ENCODE assay signal across 17 cellular contexts in the genomic region with DNA sequence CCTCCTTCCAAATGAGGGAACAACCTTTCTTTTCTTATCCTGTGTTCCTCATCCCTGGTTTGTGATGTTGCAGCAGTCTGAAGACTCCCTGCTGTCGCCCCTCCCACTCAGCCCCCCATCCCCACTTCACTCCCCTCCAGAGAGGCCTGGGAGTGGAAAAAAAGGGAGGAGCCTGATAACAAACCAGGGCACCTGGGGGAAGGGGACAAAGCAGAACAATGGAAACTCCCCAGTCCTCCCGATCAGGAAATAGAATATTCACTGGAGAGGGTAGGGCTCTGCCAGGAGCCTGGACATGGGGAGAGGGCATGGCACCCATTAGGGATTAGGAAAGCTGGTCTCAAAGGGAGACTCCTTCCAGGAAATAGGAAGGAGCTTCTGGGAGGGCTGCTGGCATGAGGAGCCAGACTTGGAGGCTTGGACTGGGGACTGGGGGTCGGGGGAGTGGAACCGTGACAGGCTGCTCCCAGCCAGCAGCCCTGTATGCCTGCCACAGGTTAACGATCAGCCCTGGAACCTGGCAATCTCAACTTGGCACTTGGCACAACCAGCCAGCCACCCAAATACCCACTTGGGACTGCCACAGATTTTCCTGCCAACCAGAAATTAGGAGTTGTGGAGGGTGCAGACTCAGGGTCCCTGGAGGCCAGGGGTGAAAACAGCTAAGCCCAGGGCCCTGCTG. TPM values are rescaled to one million over a fixed set of nuclear protein-coding genes. Genes with fewer than 3 reads are reported as not detected.
DNase-seq lines count a peak whose midpoint lies in the region; ATAC-seq, FAIRE-seq and TF ChIP-seq lines count a peak whose summit lies in the region.
"Had no signal": no experiment of that assay in that cellular context is flagged by ENCODE, and none has a peak within 500 bp of the region (broad histone marks: within the 10 kb centered on the region; RNA-seq: fewer than 3 reads in every experiment).

No MANE protein-coding gene starts in this region.

- H3K36me3 Mint-ChIP-seq in activated naive CD4-positive, alpha-beta T cell treated with anti-CD3 and anti-CD28 coated beads for 36 hours (ENCODE audit: low read depth): no peaks in the 10 kb centered on the region
- H3K36me3 Mint-ChIP-seq: activated CD4-positive, alpha-beta memory T cell treated with anti-CD3 and anti-CD28 coated beads for 36 hours had no signal

- H4K20me1 ChIP-seq in mammary epithelial cell (ENCODE audit: insufficient read depth, low read length) (no peaks in the 10 kb centered on the region), PC-9 (ENCODE audit: insufficient read depth) (peaks cover 8% of the 10 kb centered on the region; the same call in 1 of the 2 replicates)

- H3K79me2 ChIP-seq in mammary epithelial cell (ENCODE audit: insufficient read depth, low read length): peaks cover 6% of the 10 kb centered on the region
- peaks cover 15% of the 10 kb centered on the region for H3K79me2 ChIP-seq in PC-9 (ENCODE audit: low read depth)

- H3K27ac Mint-ChIP-seq in activated naive CD4-positive, alpha-beta T cell treated with anti-CD3 and anti-CD28 coated beads for 36 hours: no peak overlapping the region
- H3K27ac Mint-ChIP-seq: activated CD4-positive, alpha-beta memory T cell treated with anti-CD3 and anti-CD28 coated beads for 36 hours had no signal

- no peak for TF ChIP-seq EP300 in upper lobe of left lung (IDR thresholded peaks at IDR 0.05)

- intact Hi-C loops in breast epithelium (cut with DNase I; ENCODE audit: low total_unique reads) (no loop called here), mammary epithelial cell (cut with micrococcal nuclease) (no loop called here), PC-9 (cut with micrococcal nuclease; ENCODE audit: unreplicated experiment) (no loop called here), kidney (cut with DNase I) (no loop called here)
- intact Hi-C loops in activated naive CD4-positive, alpha-beta T cell treated with anti-CD3 and anti-CD28 coated beads for 36 hours (cut with micrococcal nuclease): no loop called here

- H3K4me2 ChIP-seq in mammary epithelial cell (ENCODE audit: insufficient read depth, low read depth, low read length) (no peak overlapping the region), PC-9 (no peak overlapping the region)

- no peak overlapping the region for H2AFZ ChIP-seq in mammary epithelial cell (ENCODE audit: low read depth, low read length)
- H2AFZ ChIP-seq in PC-9: no peak overlapping the region

- peaks cover 3% of the 10 kb centered on the region for H3K27me3 Mint-ChIP-seq in activated naive CD4-positive, alpha-beta T cell treated with anti-CD3 and anti-CD28 coated beads for 36 hours (ENCODE audit: low read depth)

- in situ Hi-C loops in mammary epithelial cell (cut with MboI; ENCODE audit: low sequenced_read_pairs in 2 of 2): no loop called here

- POLR2A ChIA-PET in PC-9 (lab: Charles Lee; ENCODE audit: unreplicated experiment): interaction anchor here (0.6 kb wide), 1 partner anchor 366 kb away, joined by 3 read pairs; no protein-coding TSS in a partner anchor

- CTCF ChIA-PET in mammary epithelial cell (lab: Charles Lee; ENCODE audit: low non-redundant PET) (no interaction called here), PC-9 (lab: Charles Lee) (no interaction called here)
- CTCF ChIA-PET in activated naive CD4-positive, alpha-beta T cell treated with anti-CD3 and anti-CD28 coated beads for 36 hours (lab: Charles Lee): interaction anchor here (1.0 to 1.5 kb wide), 2 partner anchors 21 to 194 kb away, joined by 3 to 4 read pairs; no protein-coding TSS in a partner anchor

- H3K4me3 ChIP-seq in breast epithelium (no peak overlapping the region), mammary epithelial cell (replicated peaks in 1 of 3; ENCODE audit: insufficient read depth in 1 of 3, low read depth in 2 of 3, low read length in 3 of 3) (no peak overlapping the region), PC-9 (no peak overlapping the region), kidney (ENCODE audit: low read length in 2 of 2) (no peak overlapping the region), upper lobe of left lung (no peak overlapping the region)

- H3K9me2 ChIP-seq in PC-9 (ENCODE audit: insufficient read depth): no peaks in the 10 kb centered on the region

- ATAC-seq in upper lobe of left lung (ENCODE audit: low FRiP score in 2 of 2): no peak
- ATAC-seq: Panc1 had no signal

- H3K27ac ChIP-seq in breast epithelium (peak overlapping the region; percentile 43 to 66), mammary epithelial cell (ENCODE audit: insufficient read depth, low read depth, low read length) (no peak overlapping the region), PC-9 (peak overlapping the region; percentile 30), kidney (ENCODE audit: low read depth in 2 of 2, low read length in 2 of 2) (peak overlapping the region in 1 of 2 donors; percentile 65), upper lobe of left lung (peak overlapping the region in 3 of 4 donors; percentile 40 to 73 (median 62))

- dilution Hi-C loops in mammary epithelial cell (cut with HindIII; ENCODE audit: low sequenced_read_pairs): no loop called here

- FAIRE-seq in kidney (lab: Jason Lieb, UNC) (no peak), HTR-8/SVneo (lab: Jason Lieb, UNC) (no peak)
- FAIRE-seq: endothelial cell of umbilical vein had no signal

- TF ChIP-seq CTCF in breast epithelium (IDR thresholded peaks at IDR 0.05) (no peak), mammary epithelial cell (conservative IDR thresholded peaks at IDR 0.05 in 1 of 2, IDR thresholded peaks at IDR 0.05 in 1 of 2; ENCODE audit: extremely low read depth in 1 of 2, insufficient read depth in 1 of 2, low read depth in 1 of 2, low read length in 2 of 2) (no peak), PC-9 (conservative IDR thresholded peaks at IDR 0.05) (no peak), kidney (IDR thresholded peaks at IDR 0.05; ENCODE audit: borderline replicate concordance, extremely low read depth, insufficient read depth) (no peak), upper lobe of left lung (IDR thresholded peaks at IDR 0.05) (no peak)

- TF ChIP-seq POLR2A in breast epithelium (IDR thresholded peaks at IDR 0.05) (no peak), upper lobe of left lung (IDR thresholded peaks at IDR 0.05) (no peak)

- DNase-seq in breast epithelium (ENCODE audit: low spot score in 2 of 2): no peak
- no peak for DNase-seq in mammary epithelial cell
- no peak for DNase-seq in PC-9
- peak; percentile 76 for DNase-seq in kidney
- no peak for DNase-seq in upper lobe of left lung
- DNase-seq in activated naive CD4-positive, alpha-beta T cell treated with anti-CD3 and anti-CD28 coated beads for 36 hours: no peak
- DNase-seq in stimulated activated CD4-positive, alpha-beta T cell treated with anti-CD3 and anti-CD28 coated beads, Interleukin-12 subunit alpha, Interleukin-12 subunit beta, amount 100 ng/mL, for 4 hours: no peak
- DNase-seq in HTR-8/SVneo (ENCODE audit: insufficient read length, low spot score): no peak
- DNase-seq: activated CD4-positive, alpha-beta memory T cell treated with anti-CD3 and anti-CD28 coated beads for 36 hours; Caco-2; caudate nucleus; foreskin melanocyte; NCI-H1048; NCI-H524; stimulated activated naive CD4-positive, alpha-beta T cell had no signal

- H3F3A ChIP-seq in PC-9 (ENCODE audit: insufficient read depth, low read depth): peaks cover 24% of the 10 kb centered on the region; the same call in 1 of the 2 replicates

- 67% methylated on average over 4 of the region's 5 CpGs for WGBS in mammary epithelial cell (ENCODE audit: low coverage, missing lambda C conversion rate)
- WGBS in upper lobe of left lung, 2 donors: 37 to 50% methylated on average over 3 to 5 of the region's 5 CpGs

- no peaks in the 10 kb centered on the region for H3K4me1 Mint-ChIP-seq in activated naive CD4-positive, alpha-beta T cell treated with anti-CD3 and anti-CD28 coated beads for 36 hours (ENCODE audit: low read depth)

- H3K9me3 ChIP-seq in breast epithelium: no peaks in the 10 kb centered on the region
- no peaks in the 10 kb centered on the region for H3K9me3 ChIP-seq in mammary epithelial cell (replicated peaks; ENCODE audit: insufficient read depth, low read length)
- H3K9me3 ChIP-seq in PC-9 (ENCODE audit: insufficient read depth, low read depth): no peaks in the 10 kb centered on the region
- no peaks in the 10 kb centered on the region for H3K9me3 ChIP-seq in kidney (ENCODE audit: control insufficient read depth in 1 of 2, low read length in 2 of 2)
- H3K9me3 ChIP-seq in upper lobe of left lung: no peaks in the 10 kb centered on the region
- H3K9me3 ChIP-seq: Caco-2 had no signal

- no peaks in the 10 kb centered on the region for H3K9me3 Mint-ChIP-seq in activated naive CD4-positive, alpha-beta T cell treated with anti-CD3 and anti-CD28 coated beads for 36 hours
- H3K9me3 Mint-ChIP-seq: activated CD4-positive, alpha-beta memory T cell treated with anti-CD3 and anti-CD28 coated beads for 36 hours had no signal

- BruUV-seq in mammary epithelial cell (replicated peaks; lab: Mats Ljungman, UMichigan) (no TSS peak), PC-9 (replicated peaks; lab: Mats Ljungman, UMichigan) (no TSS peak)

- H3K9ac ChIP-seq in mammary epithelial cell (ENCODE audit: insufficient read depth, low read length): no peak overlapping the region
- H3K9ac ChIP-seq in kidney (ENCODE audit: low read length in 2 of 2): no peak overlapping the region

- H3K4me1 ChIP-seq in breast epithelium: no peaks in the 10 kb centered on the region
- no peaks in the 10 kb centered on the region for H3K4me1 ChIP-seq in mammary epithelial cell (ENCODE audit: insufficient read depth, low read length)
- H3K4me1 ChIP-seq in PC-9 (replicated peaks; ENCODE audit: insufficient read depth): 0 out of 2 replicates have a peak, but pooled peaks cover 5% of the 10 kb centered on the region
- H3K4me1 ChIP-seq in kidney (ENCODE audit: control insufficient read depth in 1 of 2, insufficient read depth in 1 of 2, low read depth in 1 of 2, low read length in 2 of 2): peaks cover 9 to 18% of the 10 kb centered on the region in 2 donors
- peaks cover 9 to 28% (median 18%) of the 10 kb centered on the region in 4 donors for H3K4me1 ChIP-seq in upper lobe of left lung
- H3K4me1 ChIP-seq: Caco-2 had no signal

- H3K36me3 ChIP-seq in breast epithelium (no peaks in the 10 kb centered on the region), mammary epithelial cell (ENCODE audit: insufficient read depth, low read length) (no peaks in the 10 kb centered on the region), PC-9 (ENCODE audit: low read depth) (peaks cover 14% of the 10 kb centered on the region; the same call in 1 of the 2 replicates), kidney (ENCODE audit: control insufficient read depth in 1 of 2, insufficient read depth in 2 of 2, low read length in 2 of 2) (peaks cover 3 to 14% of the 10 kb centered on the region in 2 donors), upper lobe of left lung (peaks cover 0 to 39% (median 23%) of the 10 kb centered on the region in 4 donors)

- no peaks in the 10 kb centered on the region for H3K27me3 ChIP-seq in breast epithelium
- H3K27me3 ChIP-seq in mammary epithelial cell (ENCODE audit: insufficient read depth, low read length): no peaks in the 10 kb centered on the region
- no peaks in the 10 kb centered on the region for H3K27me3 ChIP-seq in PC-9 (ENCODE audit: insufficient read depth, low read depth)
- H3K27me3 ChIP-seq in upper lobe of left lung: no peaks in the 10 kb centered on the region

- no peak overlapping the region for H3K4me3 Mint-ChIP-seq in activated naive CD4-positive, alpha-beta T cell treated with anti-CD3 and anti-CD28 coated beads for 36 hours
- H3K4me3 Mint-ChIP-seq: activated CD4-positive, alpha-beta memory T cell treated with anti-CD3 and anti-CD28 coated beads for 36 hours had no signal

RNA-seq across cellular contexts. Expression of a gene that starts 20.0 kb away (rescaled TPM):
- total RNA-seq in breast epithelium (10 to 100 TPM; 28.3 to 72.7 (median 65.9) TPM), mammary epithelial cell (10 to 100 TPM; 41.7 to 41.8 TPM), PC-9 (2021) (88.5 and 101 TPM in 2 replicates), kidney (147 TPM), upper lobe of left lung (100 to 1,000 TPM in 1 of 6 donors, 10 to 100 TPM in 5; 41.3 to 133 (median 81.6) TPM)
- polyA plus RNA-seq in mammary epithelial cell (41.7 TPM), kidney (ENCODE audit: insufficient read depth, low read depth, low replicate concordance) (37.3 TPM)
- polyA minus RNA-seq in mammary epithelial cell: 130 TPM
- total RNA-seq in activated naive CD4-positive, alpha-beta T cell treated with anti-CD3 and anti-CD28 coated beads for 36 hours: not detected
- total RNA-seq: activated CD4-positive, alpha-beta memory T cell treated with anti-CD3 and anti-CD28 coated beads for 36 hours had no signal

Comparison
In these comparisons a context has a peak if more than half of its experiments do, and no peak if none do; other contexts are left out.
1. RNA of a gene that starts 20.0 kb away (total RNA-seq): 147 TPM in kidney (single experiment), 88.5 to 101 TPM in PC-9, 41.3 to 133 TPM in upper lobe of left lung, 28.3 to 72.7 TPM in breast epithelium and 41.7 to 41.8 TPM in mammary epithelial cell; not detected in activated naive CD4-positive, alpha-beta T cell treated with anti-CD3 and anti-CD28 coated beads for 36 hours; every median in the first group is over 10 times any median in the second.